Comparison of ENCODE assay signal across 14 cellular contexts in the genomic region with DNA sequence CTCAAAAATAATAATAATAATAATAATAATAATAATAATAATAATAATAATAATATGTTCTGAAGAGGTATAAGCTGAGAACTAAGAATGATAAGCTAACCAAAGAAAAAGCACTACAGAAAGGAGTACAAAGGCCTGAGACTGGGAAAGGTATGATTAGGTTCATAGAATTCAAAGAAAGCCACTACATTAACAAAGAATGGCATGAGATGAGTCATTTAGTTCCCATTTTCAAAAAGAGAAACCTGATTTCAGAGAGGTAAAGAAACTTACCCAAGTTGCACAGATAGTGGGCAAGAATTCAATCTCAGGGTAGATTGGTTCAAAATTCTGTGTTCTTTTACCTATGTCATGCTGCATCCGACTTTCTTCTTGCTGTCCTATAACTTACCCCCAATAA.
A peak's percentile ranks its signal among the peaks of the same experiment; 100 is the strongest.
DNase-seq lines count a peak whose midpoint lies in the region; ATAC-seq, FAIRE-seq and TF ChIP-seq lines count a peak whose summit lies in the region.
"Had no signal": no experiment of that assay in that cellular context is flagged by ENCODE, and none has a peak within 500 bp of the region (broad histone marks: within the 10 kb centered on the region; RNA-seq: fewer than 3 reads in every experiment).

No MANE protein-coding gene starts in this region.

- no peaks in the 10 kb centered on the region for H3K36me3 ChIP-seq in bronchial epithelial cell (ENCODE audit: control insufficient read depth, insufficient read depth, low read length)
- H3K36me3 ChIP-seq: BE2C had no signal

- H3K9me3 Mint-ChIP-seq in stimulated activated naive CD8-positive, alpha-beta T cell treated with anti-CD3 and anti-CD28 coated beads, Interleukin-15, amount 100 ng/mL, for 72 hours, result no peaks in the 10 kb centered on the region
- H3K9me3 Mint-ChIP-seq: H9 had no signal

- H3K27ac Mint-ChIP-seq in stimulated activated naive CD8-positive, alpha-beta T cell treated with anti-CD3 and anti-CD28 coated beads, Interleukin-15, amount 100 ng/mL, for 72 hours, result no peak overlapping the region
- H3K27ac Mint-ChIP-seq: CD4-positive, alpha-beta memory T cell; H9 had no signal

- H3K27me3 ChIP-seq in bronchial epithelial cell (ENCODE audit: control insufficient read depth, insufficient read depth, low read length), result no peaks in the 10 kb centered on the region
- H3K27me3 ChIP-seq: BE2C had no signal

- no peak overlapping the region for H3K4me3 Mint-ChIP-seq in stimulated activated naive CD8-positive, alpha-beta T cell treated with anti-CD3 and anti-CD28 coated beads, Interleukin-15, amount 100 ng/mL, for 72 hours
- H3K4me3 Mint-ChIP-seq: CD4-positive, alpha-beta memory T cell; H9 had no signal

- no peaks in the 10 kb centered on the region for H3K4me1 Mint-ChIP-seq in stimulated activated naive CD8-positive, alpha-beta T cell treated with anti-CD3 and anti-CD28 coated beads, Interleukin-15, amount 100 ng/mL, for 72 hours
- H3K4me1 Mint-ChIP-seq: CD4-positive, alpha-beta memory T cell had no signal

- no peak overlapping the region for H3K4me3 ChIP-seq in bronchial epithelial cell (ENCODE audit: low read depth, low read length)
- H3K4me3 ChIP-seq: A549 had no signal

- FAIRE-seq in bronchial epithelial cell (lab: Jason Lieb, UNC), result no peak
- FAIRE-seq: A549, GM12891 had no signal

- no peaks in the 10 kb centered on the region for H3K27me3 Mint-ChIP-seq in stimulated activated naive CD8-positive, alpha-beta T cell treated with anti-CD3 and anti-CD28 coated beads, Interleukin-15, amount 100 ng/mL, for 72 hours

- no peak for TF ChIP-seq CTCF in bronchial epithelial cell (IDR thresholded peaks at IDR 0.05; ENCODE audit: insufficient read depth, low read length, severe bottlenecking)

- DNase-seq in stimulated activated naive CD8-positive, alpha-beta T cell treated with anti-CD3 and anti-CD28 coated beads, Interleukin-15, amount 100 ng/mL, for 72 hours, result no peak
- no peak for DNase-seq in stimulated activated naive CD8-positive, alpha-beta T cell treated with anti-CD3 and anti-CD28 coated beads, Interleukin-15, Interleukin-2, amounts not matched to agents 100 U/mL and 50 U/mL, for 24 hours
- peak; percentile 11 for DNase-seq in bronchial epithelial cell (ENCODE audit: low read depth)
- DNase-seq in NCI-H510A treated with DMSO at 0.1 percent for 48 hours (lab: John Stamatoyannopoulos, UW), result no peak
- DNase-seq: BE2C; CD4-positive, alpha-beta memory T cell; DMS79; GOT3; H9 had no signal

- ATAC-seq in stimulated activated naive CD8-positive, alpha-beta T cell treated with anti-CD3 and anti-CD28 coated beads, Interleukin-15, amount 100 ng/mL, for 72 hours, result peak; percentile 73
- ATAC-seq in stimulated activated naive CD8-positive, alpha-beta T cell treated with anti-CD3 and anti-CD28 coated beads, Interleukin-15, Interleukin-2, amounts not matched to agents 100 U/mL and 50 U/mL, for 24 hours, result no peak
- ATAC-seq in SK-N-SH treated with all-trans-retinoic acid at 6 μM for 48 hours (peak; percentile 13; the same call in 1 of the 3 replicates), HG02885 (IDR thresholded peaks at IDR 0.05; ENCODE audit: poor library complexity, unreplicated experiment) (no peak), GM18873 (IDR thresholded peaks at IDR 0.05; ENCODE audit: low FRiP score, unreplicated experiment) (no peak)
- ATAC-seq: A549 had no signal

TF ChIP-seq in SK-N-SH treated with all-trans-retinoic acid at 6 μM for 48 hours, 23 proteins besides CTCF, POLR2A, EP300 and RAD21:
- no peak for TF ChIP-seq RARB (CRISPR knock-in tag; IDR thresholded peaks at IDR 0.05)
- no peak for TF ChIP-seq ISL1 (CRISPR knock-in tag; IDR thresholded peaks at IDR 0.05)
- no peak for TF ChIP-seq BACH2 (CRISPR knock-in tag; IDR thresholded peaks at IDR 0.05; ENCODE audit: borderline replicate concordance)
- no peak for TF ChIP-seq TOX (CRISPR knock-in tag; IDR thresholded peaks at IDR 0.05; ENCODE audit: borderline replicate concordance)
- TF ChIP-seq CSDC2 (CRISPR knock-in tag; IDR thresholded peaks at IDR 0.05), result no peak
- no peak for TF ChIP-seq GLIS3 (CRISPR knock-in tag; IDR thresholded peaks at IDR 0.05)
- TF ChIP-seq, protein P1, sequence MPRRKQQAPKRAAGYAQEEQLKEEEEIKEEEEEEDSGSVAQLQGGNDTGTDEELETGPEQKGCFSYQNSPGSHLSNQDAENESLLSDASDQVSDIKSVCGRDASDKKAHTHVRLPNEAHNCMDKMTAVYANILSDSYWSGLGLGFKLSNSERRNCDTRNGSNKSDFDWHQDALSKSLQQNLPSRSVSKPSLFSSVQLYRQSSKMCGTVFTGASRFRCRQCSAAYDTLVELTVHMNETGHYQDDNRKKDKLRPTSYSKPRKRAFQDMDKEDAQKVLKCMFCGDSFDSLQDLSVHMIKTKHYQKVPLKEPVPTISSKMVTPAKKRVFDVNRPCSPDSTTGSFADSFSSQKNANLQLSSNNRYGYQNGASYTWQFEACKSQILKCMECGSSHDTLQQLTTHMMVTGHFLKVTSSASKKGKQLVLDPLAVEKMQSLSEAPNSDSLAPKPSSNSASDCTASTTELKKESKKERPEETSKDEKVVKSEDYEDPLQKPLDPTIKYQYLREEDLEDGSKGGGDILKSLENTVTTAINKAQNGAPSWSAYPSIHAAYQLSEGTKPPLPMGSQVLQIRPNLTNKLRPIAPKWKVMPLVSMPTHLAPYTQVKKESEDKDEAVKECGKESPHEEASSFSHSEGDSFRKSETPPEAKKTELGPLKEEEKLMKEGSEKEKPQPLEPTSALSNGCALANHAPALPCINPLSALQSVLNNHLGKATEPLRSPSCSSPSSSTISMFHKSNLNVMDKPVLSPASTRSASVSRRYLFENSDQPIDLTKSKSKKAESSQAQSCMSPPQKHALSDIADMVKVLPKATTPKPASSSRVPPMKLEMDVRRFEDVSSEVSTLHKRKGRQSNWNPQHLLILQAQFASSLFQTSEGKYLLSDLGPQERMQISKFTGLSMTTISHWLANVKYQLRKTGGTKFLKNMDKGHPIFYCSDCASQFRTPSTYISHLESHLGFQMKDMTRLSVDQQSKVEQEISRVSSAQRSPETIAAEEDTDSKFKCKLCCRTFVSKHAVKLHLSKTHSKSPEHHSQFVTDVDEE (CRISPR knock-in tag; IDR thresholded peaks at IDR 0.05), result no peak
- TF ChIP-seq ZNF8 (CRISPR knock-in tag; IDR thresholded peaks at IDR 0.05), result no peak
- no peak for TF ChIP-seq SNAI2 (CRISPR knock-in tag; IDR thresholded peaks at IDR 0.05)

Comparison
In these comparisons a context has a peak if more than half of its experiments do, and no peak if none do; other contexts are left out.
1. ATAC-seq: peak in stimulated activated naive CD8-positive, alpha-beta T cell treated with anti-CD3 and anti-CD28 coated beads, Interleukin-15, amount 100 ng/mL, for 72 hours (single experiment) and SK-N-SH treated with all-trans-retinoic acid at 6 μM for 48 hours (single experiment); none in stimulated activated naive CD8-positive, alpha-beta T cell treated with anti-CD3 and anti-CD28 coated beads, Interleukin-15, Interleukin-2, amounts not matched to agents 100 U/mL and 50 U/mL, for 24 hours (single experiment), HG02885 (single experiment) and GM18873 (single experiment).